Comparison of ENCODE assay signal across 11 cellular contexts in genomic region chr5:135031813-135032612, GRCh38. TPM values are rescaled to one million over a fixed set of nuclear protein-coding genes. Genes with fewer than 3 reads are reported as not detected.
DNase-seq lines count a peak whose midpoint lies in the region; ATAC-seq, FAIRE-seq and TF ChIP-seq lines count a peak whose summit lies in the region.
"Had no signal": no experiment of that assay in that cellular context is flagged by ENCODE, and none has a peak within 500 bp of the region (broad histone marks: within the 10 kb centered on the region; RNA-seq: fewer than 3 reads in every experiment).

No MANE protein-coding gene starts in this region.

- POLR2A ChIA-PET in BJ (lab: Charles Lee) = no interaction called here

- H3K4me3 ChIP-seq in BJ (ENCODE audit: low read depth, low read length) (peak overlapping the region; percentile 63), astrocyte (ENCODE audit: insufficient read depth, low read depth, low read length) (no peak overlapping the region), body of pancreas (no peak overlapping the region), dorsolateral prefrontal cortex (peak overlapping the region in 8 of 59 donors; percentile 16 to 59 (median 47))

- DNase-seq in BJ (ENCODE audit: low read depth) = no peak
- peak; percentile 32 for DNase-seq in HT-29 (ENCODE audit: low spot score)
- DNase-seq in astrocyte (ENCODE audit: low read depth) = no peak
- no peak for DNase-seq in mesothelial cell of epicardium (ENCODE audit: low spot score in 2 of 2, unreplicated experiment in 2 of 2)
- DNase-seq in body of pancreas = no peak
- no peak for DNase-seq in dorsolateral prefrontal cortex
- DNase-seq in NCI-H345 treated with DMSO at 0.1 percent for 48 hours (lab: John Stamatoyannopoulos, UW; ENCODE audit: unreplicated experiment) = no peak
- DNase-seq in activated CD8-positive, alpha-beta memory T cell treated with anti-CD3 and anti-CD28 coated beads, Interleukin-2, amount 10 ng/mL, durations not matched to agents 7 days and 5 days = no peak
- DNase-seq: activated CD4-positive, CD25-positive, alpha-beta regulatory T cell treated with anti-CD3 and anti-CD28 coated beads, Interleukin-2, amount 50 U/mL, for 72 hours; NCI-H1694 treated with DMSO at 0.1 percent for 48 hours had no signal

- no peak for ATAC-seq in body of pancreas
- ATAC-seq in activated CD8-positive, alpha-beta memory T cell treated with anti-CD3 and anti-CD28 coated beads, Interleukin-2, amount 10 ng/mL, durations not matched to agents 7 days and 5 days = no peak

- no peak for TF ChIP-seq POLR2A in body of pancreas (IDR thresholded peaks at IDR 0.05)

- no peak for FAIRE-seq in astrocyte (lab: Jason Lieb, UNC)

- H3K27me3 ChIP-seq in BJ (ENCODE audit: control insufficient read depth, insufficient read depth, low read length) = peaks cover 5% of the 10 kb centered on the region
- peaks cover 90% of the 10 kb centered on the region for H3K27me3 ChIP-seq in astrocyte (ENCODE audit: insufficient read depth, low read length)
- H3K27me3 ChIP-seq in body of pancreas = peaks cover 0 to 66% of the 10 kb centered on the region in 2 donors
- peaks cover 27 to 100% (median 96%) of the 10 kb centered on the region in 45 donors for H3K27me3 ChIP-seq in dorsolateral prefrontal cortex

- peak overlapping the region; percentile 31 for H3K4me2 ChIP-seq in astrocyte (ENCODE audit: low read length)

- H3K27me3 Mint-ChIP-seq in astrocyte (ENCODE audit: low read depth, unreplicated experiment) = peaks cover 70% of the 10 kb centered on the region
- peaks cover 83% of the 10 kb centered on the region for H3K27me3 Mint-ChIP-seq in mesothelial cell of epicardium (ENCODE audit: low read depth)
- peaks cover 79% of the 10 kb centered on the region for H3K27me3 Mint-ChIP-seq in activated CD8-positive, alpha-beta memory T cell treated with anti-CD3 and anti-CD28 coated beads, Interleukin-2, amount 10 ng/mL, durations not matched to agents 7 days and 5 days

- no peak overlapping the region for H3K4me3 Mint-ChIP-seq in astrocyte (ENCODE audit: unreplicated experiment)
- H3K4me3 Mint-ChIP-seq in mesothelial cell of epicardium = peak overlapping the region; percentile 85
- no peak overlapping the region for H3K4me3 Mint-ChIP-seq in activated CD8-positive, alpha-beta memory T cell treated with anti-CD3 and anti-CD28 coated beads, Interleukin-2, amount 10 ng/mL, durations not matched to agents 7 days and 5 days

- peaks cover 5% of the 10 kb centered on the region for H3K4me1 Mint-ChIP-seq in astrocyte (ENCODE audit: low read depth, unreplicated experiment)
- H3K4me1 Mint-ChIP-seq in mesothelial cell of epicardium = peaks cover 36% of the 10 kb centered on the region
- H3K4me1 Mint-ChIP-seq in activated CD8-positive, alpha-beta memory T cell treated with anti-CD3 and anti-CD28 coated beads, Interleukin-2, amount 10 ng/mL, durations not matched to agents 7 days and 5 days = peaks cover 33% of the 10 kb centered on the region

- H3K9ac ChIP-seq in astrocyte (ENCODE audit: low read length) = no peak overlapping the region

- peaks cover 34% of the 10 kb centered on the region for H4K20me1 ChIP-seq in astrocyte (ENCODE audit: insufficient read depth, low read length)

- no peak overlapping the region for H3K27ac ChIP-seq in astrocyte (ENCODE audit: low read depth, low read length)
- H3K27ac ChIP-seq in body of pancreas = no peak overlapping the region
- no peak overlapping the region for H3K27ac ChIP-seq in dorsolateral prefrontal cortex
- H3K27ac ChIP-seq: ovary had no signal

- H3K9me3 Mint-ChIP-seq in astrocyte (ENCODE audit: unreplicated experiment) (peaks cover 15% of the 10 kb centered on the region), mesothelial cell of epicardium (no peaks in the 10 kb centered on the region)
- H3K9me3 Mint-ChIP-seq in activated CD8-positive, alpha-beta memory T cell treated with anti-CD3 and anti-CD28 coated beads, Interleukin-2, amount 10 ng/mL, durations not matched to agents 7 days and 5 days (ENCODE audit: low read depth) = no peaks in the 10 kb centered on the region

- H3K9me3 ChIP-seq in astrocyte (ENCODE audit: insufficient read depth, low read depth, low read length) = peaks cover 3% of the 10 kb centered on the region
- H3K9me3 ChIP-seq in body of pancreas = no peaks in the 10 kb centered on the region

- intact Hi-C loops in body of pancreas (cut with DNase I) = no loop called here
- intact Hi-C loops in dorsolateral prefrontal cortex (cut with DNase I) = no loop called here

- no peaks in the 10 kb centered on the region for H3K79me2 ChIP-seq in astrocyte (ENCODE audit: insufficient read depth, low read length)

- no peak for TF ChIP-seq CTCF in BJ (IDR thresholded peaks at IDR 0.05; ENCODE audit: insufficient read depth, low read depth, low read length)
- TF ChIP-seq CTCF in astrocyte (IDR thresholded peaks at IDR 0.05; ENCODE audit: insufficient read depth, low read depth, low read length) = no peak
- TF ChIP-seq CTCF in mesothelial cell of epicardium (IDR thresholded peaks at IDR 0.05; ENCODE audit: unreplicated experiment) = no peak
- TF ChIP-seq CTCF in body of pancreas (IDR thresholded peaks at IDR 0.05) = no peak
- no peak for TF ChIP-seq CTCF in dorsolateral prefrontal cortex (IDR thresholded peaks at IDR 0.05 in 54 of 56, conservative IDR thresholded peaks at IDR 0.05 in 2 of 56; ENCODE audit: low read depth in 1 of 56, partially characterized antibody in 56 of 56)

- H3K27ac Mint-ChIP-seq in astrocyte (ENCODE audit: unreplicated experiment) (peak overlapping the region; percentile 86), mesothelial cell of epicardium (peak overlapping the region; percentile 94)
- H3K27ac Mint-ChIP-seq in activated CD8-positive, alpha-beta memory T cell treated with anti-CD3 and anti-CD28 coated beads, Interleukin-2, amount 10 ng/mL, durations not matched to agents 7 days and 5 days = no peak overlapping the region

- H3K4me1 ChIP-seq in astrocyte (ENCODE audit: insufficient read depth, low read length) (peaks cover 5% of the 10 kb centered on the region), body of pancreas (peaks cover 47% of the 10 kb centered on the region)

- H2AFZ ChIP-seq in astrocyte (ENCODE audit: low read depth, low read length) = no peak overlapping the region

- 25 to 36% methylated on average over 12 of the region's 12 CpGs for WGBS in body of pancreas, 2 donors

- CTCF ChIA-PET in BJ (lab: Yijun Ruan, JAX) = interaction anchor here (1.0 to 1.7 kb wide), 3 partner anchors 13 to 159 kb away, joined by 3 to 4 read pairs (median 3); no protein-coding TSS in a partner anchor
- CTCF ChIA-PET in activated CD8-positive, alpha-beta memory T cell treated with anti-CD3 and anti-CD28 coated beads, Interleukin-2, amount 10 ng/mL, durations not matched to agents 7 days and 5 days (lab: Charles Lee) = no interaction called here

- H3K36me3 ChIP-seq in BJ (ENCODE audit: control insufficient read depth, insufficient read depth, low read length) = peaks cover 4% of the 10 kb centered on the region
- no peaks in the 10 kb centered on the region for H3K36me3 ChIP-seq in astrocyte (ENCODE audit: insufficient read depth, low read length)
- no peaks in the 10 kb centered on the region for H3K36me3 ChIP-seq in body of pancreas (replicated peaks in 1 of 2; ENCODE audit: insufficient read depth in 1 of 2, low read depth in 2 of 2)
- H3K36me3 ChIP-seq: ovary had no signal

- H3K36me3 Mint-ChIP-seq in astrocyte (ENCODE audit: low read depth, unreplicated experiment) (peaks cover 7% of the 10 kb centered on the region), mesothelial cell of epicardium (peaks cover 4% of the 10 kb centered on the region)
- H3K36me3 Mint-ChIP-seq in activated CD8-positive, alpha-beta memory T cell treated with anti-CD3 and anti-CD28 coated beads, Interleukin-2, amount 10 ng/mL, durations not matched to agents 7 days and 5 days = peaks cover 10% of the 10 kb centered on the region

RNA-seq across cellular contexts. Expression of gene PITX1, which starts 2.0 kb away (rescaled TPM):
- 9.1 and 14.3 TPM in 2 replicates for polyA plus RNA-seq in BJ (2011; rRNA removed)
- 2.4 and 2.5 TPM in 2 replicates for polyA minus RNA-seq in BJ (2011; rRNA and poly(A)+ RNA removed)
- total RNA-seq in HT-29 (2014; rRNA removed; shearing (Covaris generic)) = 41.8 and 49.8 TPM in 2 replicates
- total RNA-seq in astrocyte = 0.52 TPM in 1 of 2 replicates, not detected in the other
- total RNA-seq in mesothelial cell of epicardium = 80.2 to 89.6 TPM (median 88.0 TPM) in 3 replicates
- total RNA-seq in body of pancreas = not detected
- under 1 TPM in 1 of 120 experiments, not detected in 119; 0.59 TPM for total RNA-seq in dorsolateral prefrontal cortex
- total RNA-seq in activated CD8-positive, alpha-beta memory T cell treated with anti-CD3 and anti-CD28 coated beads, Interleukin-2, amount 10 ng/mL, durations not matched to agents 7 days and 5 days = under 1 TPM in 1 of 2 experiments, not detected in 1; 0.14 TPM

Comparison
In these comparisons a context has a peak if more than half of its experiments do, and no peak if none do; other contexts are left out.
1. RNA of gene PITX1, which starts 2.0 kb away (total RNA-seq): 80.2 to 89.6 TPM in mesothelial cell of epicardium and 41.8 to 49.8 TPM in HT-29; 0.52 TPM in astrocyte, 0.14 TPM in activated CD8-positive, alpha-beta memory T cell treated with anti-CD3 and anti-CD28 coated beads, Interleukin-2, amount 10 ng/mL, durations not matched to agents 7 days and 5 days, not detected in body of pancreas and 0.59 TPM in dorsolateral prefrontal cortex; every median in the first group is over 10 times any median in the second.